Comparison of ENCODE assay signal across 8 cellular contexts in genomic region chr22:39349506-39349966, GRCh38. TPM values are rescaled to one million over a fixed set of nuclear protein-coding genes. Genes with fewer than 3 reads are reported as not detected.
DNase-seq lines count a peak whose midpoint lies in the region; ATAC-seq, FAIRE-seq and TF ChIP-seq lines count a peak whose summit lies in the region.

No MANE protein-coding gene starts in this region.

- RAD21 ChIA-PET in GM12878 (lab: Charles Lee; ENCODE audit: unreplicated experiment), result interaction anchor here (1.3 to 1.6 kb wide), 2 partner anchors 30 to 50 kb away, joined by 3 to 7 read pairs; partner anchors contain the start of genes RPL3 and TAB1

- H3K9ac ChIP-seq in GM12878 (ENCODE audit: control insufficient read depth, insufficient read depth, low read length) (no peak overlapping the region), iPS-18a (ENCODE audit: low read length) (peak overlapping the region; percentile 58)

- no peaks in the 10 kb centered on the region for H4K20me1 ChIP-seq in GM12878 (ENCODE audit: control insufficient read depth, insufficient read depth)

- H2AFZ ChIP-seq in GM12878 (ENCODE audit: control insufficient read depth, low read depth, low read length), result peak overlapping the region; percentile 83

- H3K4me3 ChIP-seq in GM12878 (peak overlapping the region; percentile 49; the same call in 1 of the 2 replicates), iPS-18a (ENCODE audit: low read length) (peak overlapping the region; percentile 73), small intestine (ENCODE audit: low read depth in 1 of 2, low read length in 2 of 2) (peak overlapping the region; percentile 61 to 73)

- peak; percentile 86 for FAIRE-seq in GM12878 (lab: Jason Lieb, UNC)
- FAIRE-seq in small intestine (lab: Jason Lieb, UNC), result no peak

- H3K4me1 ChIP-seq in GM12878 (ENCODE audit: control insufficient read depth, insufficient read depth, low read length) (peaks cover 7% of the 10 kb centered on the region), iPS-18a (ENCODE audit: control insufficient read depth, low read depth, low read length) (peaks cover 19% of the 10 kb centered on the region), small intestine (ENCODE audit: control insufficient read depth in 2 of 2, insufficient read depth in 1 of 2, low read depth in 1 of 2, low read length in 1 of 2) (no peaks in the 10 kb centered on the region)

- 0 out of 4 replicates have a peak, but pooled peaks of 1 of the 2 experiments have one; percentile 8 for TF ChIP-seq EP300 in GM12878 (IDR thresholded peaks at IDR 0.05; ENCODE audit: borderline replicate concordance in 1 of 2, control insufficient read depth in 1 of 2, low read depth in 2 of 2, low read length in 2 of 2)

- SMC1A ChIA-PET in GM12878 (lab: Charles Lee; ENCODE audit: uncharacterized antibody, unreplicated experiment), result interaction anchor here (0.7 to 1.2 kb wide), 3 partner anchors 18 to 31 kb away, joined by 3 read pairs; no protein-coding TSS in a partner anchor

- no peaks in the 10 kb centered on the region for H3K36me3 ChIP-seq in GM12878 (ENCODE audit: control insufficient read depth in 2 of 2, insufficient read depth in 2 of 2, low read length in 1 of 2)
- H3K36me3 ChIP-seq in iPS-18a (ENCODE audit: control insufficient read depth, low read depth, low read length), result no peaks in the 10 kb centered on the region
- H3K36me3 ChIP-seq in small intestine (ENCODE audit: control insufficient read depth in 2 of 2, insufficient read depth in 2 of 2, low read length in 2 of 2), result no peaks in the 10 kb centered on the region

- TF ChIP-seq RAD21 in GM12878 (IDR thresholded peaks at IDR 0.05; ENCODE audit: insufficient read depth, low read depth, low read length), result no peak

- H3K79me2 ChIP-seq in GM12878 (ENCODE audit: control insufficient read depth, insufficient read depth, low read length), result no peaks in the 10 kb centered on the region

- peak overlapping the region; percentile 72; the same call in 1 of the 2 replicates for H3K4me2 ChIP-seq in GM12878 (ENCODE audit: control insufficient read depth, insufficient read depth)

- 1% methylated on average over 30 of the region's 57 CpGs for WGBS in GM12878 (ENCODE audit: insufficient coverage, insufficient replicate concordance, low lambda C conversion rate, missing lambda C conversion rate)
- 1 to 9% (median 4%) methylated on average over 16 to 57 of the region's 57 CpGs for WGBS in small intestine, 3 donors

- TF ChIP-seq CTCF in GM12878 (IDR thresholded peaks at IDR 0.05 in 2 of 3, conservative IDR thresholded peaks at IDR 0.05 in 1 of 3; ENCODE audit: control insufficient read depth in 2 of 3, extremely low read depth in 1 of 3, insufficient read depth in 1 of 3, low read depth in 3 of 3, low read length in 3 of 3), result no peak; a peak in 1 of 6 replicates

- no peak overlapping the region for H3K27ac ChIP-seq in GM12878 (ENCODE audit: control insufficient read depth, insufficient read depth)
- H3K27ac ChIP-seq in iPS-18a (ENCODE audit: low read length), result no peak overlapping the region
- peak overlapping the region in 1 of 2 donors; percentile 46 for H3K27ac ChIP-seq in small intestine (ENCODE audit: low read depth in 1 of 2, low read length in 1 of 2)

- H3K27me3 ChIP-seq in GM12878 (replicated peaks in 1 of 2; ENCODE audit: control insufficient read depth in 2 of 2, insufficient read depth in 2 of 2, low read length in 1 of 2), result peaks cover 0 to 1% of the 10 kb centered on the region in 2 experiments; a peak in 1 of 4 replicates
- peaks cover 14% of the 10 kb centered on the region for H3K27me3 ChIP-seq in iPS-18a (ENCODE audit: control insufficient read depth, insufficient read depth, low read length)
- H3K27me3 ChIP-seq in small intestine (ENCODE audit: control insufficient read depth in 2 of 2, insufficient read depth in 2 of 2, low read length in 2 of 2), result peaks cover 3 to 4% of the 10 kb centered on the region in 2 donors

- in situ Hi-C loops in GM12878 (cut with MboI), result loop anchor here (10.0 kb wide), 1 partner anchor 685 kb away; no protein-coding TSS in a partner anchor

- POLR2A ChIA-PET in GM12878 (lab: Charles Lee), result interaction anchor here (2.1 kb wide), 1 partner anchor 30 kb away, joined by 10 read pairs; the partner anchor contains the start of gene RPL3

- H3K9me3 ChIP-seq in GM12878 (replicated peaks; ENCODE audit: control insufficient read depth, insufficient read depth, low read length), result no peaks in the 10 kb centered on the region
- no peaks in the 10 kb centered on the region for H3K9me3 ChIP-seq in iPS-18a (ENCODE audit: control insufficient read depth, low read depth, low read length)
- H3K9me3 ChIP-seq in small intestine (ENCODE audit: control insufficient read depth, low read depth), result no peaks in the 10 kb centered on the region

- ATAC-seq in GM12878, result peak; percentile 31
- ATAC-seq in GM18517 (IDR thresholded peaks at IDR 0.05; ENCODE audit: unreplicated experiment), result no peak

- 0 out of 2 replicates have a peak, but pooled peaks have one; percentile 20 for TF ChIP-seq POLR2A in GM12878 (IDR thresholded peaks at IDR 0.05; ENCODE audit: low read depth, low read length)

- CTCF ChIA-PET in GM12878 (lab: Yijun Ruan, JAX), result interaction anchor here (1.0 to 1.8 kb wide), 8 partner anchors 11 to 180 kb away, joined by 3 to 10 read pairs (median 4); partner anchors contain the start of genes ATF4 and RPL3

- intact Hi-C loops in GM12878 (cut with micrococcal nuclease; ENCODE audit: unreplicated experiment), result no loop called here

- DNase-seq in stimulated activated CD4-positive, alpha-beta T cell treated with anti-CD3 and anti-CD28 coated beads, Interleukin-15, amount 100 ng/mL, for 24 hours, result peak; percentile 35
- DNase-seq in stimulated activated CD4-positive, alpha-beta T cell treated with anti-CD3 and anti-CD28 coated beads, Interleukin-1b, Interleukin-23, amount 100 ng/mL, for 48 hours, result no peak
- DNase-seq in NCI-H69 (lab: John Stamatoyannopoulos, UW), result peak; percentile 82
- no peak for DNase-seq in GM12878 (ENCODE audit: low read depth, low spot score)
- DNase-seq in small intestine, result no peak
- DNase-seq in inferior parietal cortex (ENCODE audit: extremely low spot score), result no peak

- no TSS peak for BruUV-seq in GM12878 (replicated peaks; lab: Mats Ljungman, UMichigan)

RNA-seq across cellular contexts. Expression of gene SYNGR1, which starts 0.3 kb away (rescaled TPM):
- total RNA-seq in GM12878 (2013; cell fraction: nucleolus; rRNA removed), result 13.0 and 13.2 TPM in 2 replicates
- total RNA-seq in GM12878 (2014; rRNA removed) (2.8 and 4.7 TPM in 2 replicates), GM12878 (2014; rRNA removed; fragmentation: Illumina TruSeq; extraction: Trizol) (2.0 and 2.5 TPM in 2 replicates), GM12878 (2021) (6.6 and 6.7 TPM in 2 replicates)
- polyA plus RNA-seq in GM12878 (2011; ENCODE audit: low read depth), result 1.1 TPM
- polyA plus RNA-seq in GM12878 (2011; rRNA removed) (0.33 and 0.87 TPM in 2 replicates), GM12878 (2014; fragmentation: Illumina TruSeq; extraction: Trizol) (0.84 and 2.4 TPM in 2 replicates), GM12878 (2014; fragmentation: Nextera tagmentation; extraction: Ambion mirVana) (1 to 10 TPM; 1.4 to 1.7 TPM), GM12878 (2014; rRNA removed) (8.3 and 9.2 TPM in 2 replicates), GM12878 (2016; fragmentation: Nextera tagmentation; extraction: Ambion mirVana) (1 to 10 TPM; 5.7 to 6.2 TPM), small intestine (10 to 100 TPM in 1 of 3 donors, 1 to 10 TPM in 1, not detected in 1; 1.4 to 10.7 TPM)
- polyA plus RNA-seq in GM12878 (2011; cell fraction: cytosol; rRNA removed), result 1.1 and 2.2 TPM in 2 replicates
- 1.8 and 3.1 TPM in 2 replicates for polyA plus RNA-seq in GM12878 (2011; cell fraction: nucleus; rRNA removed)
- polyA plus RNA-seq in GM12878 (2012), result 1.4 and 2.9 TPM in 2 replicates
- polyA minus RNA-seq in GM12878 (2011; rRNA and poly(A)+ RNA removed), result 0.52 and 1.8 TPM in 2 replicates
- polyA minus RNA-seq in GM12878 (2011; cell fraction: cytosol; rRNA and poly(A)+ RNA removed), result not detected in 2 replicates
- polyA minus RNA-seq in GM12878 (2011; cell fraction: nucleus; rRNA and poly(A)+ RNA removed), result 0.19 and 0.97 TPM in 2 replicates

RNA-seq across cellular contexts. Expression of gene RPL3, which starts 30.1 kb away (rescaled TPM):
- total RNA-seq in GM12878 (2013; cell fraction: nucleolus; rRNA removed), result 617 and 660 TPM in 2 replicates
- total RNA-seq in GM12878 (2014; rRNA removed) (3,609 and 4,063 TPM in 2 replicates), GM12878 (2014; rRNA removed; fragmentation: Illumina TruSeq; extraction: Trizol) (4,008 and 4,055 TPM in 2 replicates), GM12878 (2021) (3,311 and 3,339 TPM in 2 replicates)
- polyA plus RNA-seq in GM12878 (2011; ENCODE audit: low read depth), result 2,680 TPM
- polyA plus RNA-seq in GM12878 (2011; rRNA removed) (2,932 and 3,630 TPM in 2 replicates), GM12878 (2014; fragmentation: Illumina TruSeq; extraction: Trizol) (2,337 and 3,976 TPM in 2 replicates), GM12878 (2014; fragmentation: Nextera tagmentation; extraction: Ambion mirVana) (1,000 to 10,000 TPM; 4,597 to 6,791 TPM), GM12878 (2014; rRNA removed) (4,251 and 4,350 TPM in 2 replicates), GM12878 (2016; fragmentation: Nextera tagmentation; extraction: Ambion mirVana) (1,000 to 10,000 TPM; 1,534 to 1,710 TPM), small intestine (1,000 to 10,000 TPM; 1,757 to 4,298 (median 3,624) TPM)
- polyA plus RNA-seq in GM12878 (2011; cell fraction: cytosol; rRNA removed), result 4,949 and 6,264 TPM in 2 replicates
- polyA plus RNA-seq in GM12878 (2011; cell fraction: nucleus; rRNA removed), result 2,731 and 2,827 TPM in 2 replicates
- 5,254 and 5,686 TPM in 2 replicates for polyA plus RNA-seq in GM12878 (2012)
- 2,132 and 3,515 TPM in 2 replicates for polyA minus RNA-seq in GM12878 (2011; rRNA and poly(A)+ RNA removed)
- polyA minus RNA-seq in GM12878 (2011; cell fraction: cytosol; rRNA and poly(A)+ RNA removed), result 930 and 947 TPM in 2 replicates
- 567 and 823 TPM in 2 replicates for polyA minus RNA-seq in GM12878 (2011; cell fraction: nucleus; rRNA and poly(A)+ RNA removed)

RNA-seq across cellular contexts. Expression of gene TAB1, which starts 50.0 kb away (rescaled TPM):
- 20.8 and 24.4 TPM in 2 replicates for total RNA-seq in GM12878 (2013; cell fraction: nucleolus; rRNA removed)
- 9.0 and 10.6 TPM in 2 replicates for total RNA-seq in GM12878 (2014; rRNA removed)
- 8.1 and 8.9 TPM in 2 replicates for total RNA-seq in GM12878 (2014; rRNA removed; fragmentation: Illumina TruSeq; extraction: Trizol)
- total RNA-seq in GM12878 (2021), result 17.3 and 23.4 TPM in 2 replicates
- 6.0 TPM for polyA plus RNA-seq in GM12878 (2011; ENCODE audit: low read depth)
- polyA plus RNA-seq in GM12878 (2011; rRNA removed), result 7.0 and 14.8 TPM in 2 replicates
- polyA plus RNA-seq in GM12878 (2011; cell fraction: cytosol; rRNA removed), result 20.3 and 27.2 TPM in 2 replicates
- 33.3 and 57.0 TPM in 2 replicates for polyA plus RNA-seq in GM12878 (2011; cell fraction: nucleus; rRNA removed)
- polyA plus RNA-seq in GM12878 (2012), result 10.2 and 10.9 TPM in 2 replicates
- 3.9 and 8.1 TPM in 2 replicates for polyA plus RNA-seq in GM12878 (2014; fragmentation: Illumina TruSeq; extraction: Trizol)
- under 1 TPM; 0.40 to 0.57 TPM for polyA plus RNA-seq in GM12878 (2014; fragmentation: Nextera tagmentation; extraction: Ambion mirVana)
- 14.4 and 16.2 TPM in 2 replicates for polyA plus RNA-seq in GM12878 (2014; rRNA removed)
- polyA plus RNA-seq in GM12878 (2016; fragmentation: Nextera tagmentation; extraction: Ambion mirVana), result 10 to 100 TPM; 13.9 to 14.5 TPM
- polyA minus RNA-seq in GM12878 (2011; rRNA and poly(A)+ RNA removed), result 17.3 and 21.1 TPM in 2 replicates
- polyA minus RNA-seq in GM12878 (2011; cell fraction: cytosol; rRNA and poly(A)+ RNA removed), result 12.0 and 12.8 TPM in 2 replicates
- polyA minus RNA-seq in GM12878 (2011; cell fraction: nucleus; rRNA and poly(A)+ RNA removed), result 9.1 and 9.9 TPM in 2 replicates
- 10 to 100 TPM; 11.1 to 17.1 (median 17.0) TPM for polyA plus RNA-seq in small intestine

Comparison
In these comparisons a context has a peak if more than half of its experiments do, and no peak if none do; other contexts are left out.
1. DNase-seq: peak in stimulated activated CD4-positive, alpha-beta T cell treated with anti-CD3 and anti-CD28 coated beads, Interleukin-15, amount 100 ng/mL, for 24 hours (single experiment) and NCI-H69 (single experiment); none in stimulated activated CD4-positive, alpha-beta T cell treated with anti-CD3 and anti-CD28 coated beads, Interleukin-1b, Interleukin-23, amount 100 ng/mL, for 48 hours (single experiment), GM12878 (single experiment), small intestine (single experiment) and inferior parietal cortex (single experiment).
2. Peak in every context shown above with its lines, with median percentiles within 50 percentile points of each other: H3K4me3 ChIP-seq.